8 cellular contexts compared by ENCODE assay signal in genomic region chr10:24952701-24953349, GRCh38. TPM values are rescaled to one million over a fixed set of nuclear protein-coding genes. Genes with fewer than 3 reads are reported as not detected.
DNase-seq lines count a peak whose midpoint lies in the region; ATAC-seq and TF ChIP-seq lines count a peak whose summit lies in the region.

No MANE protein-coding gene starts in this region.

- H3K36me3 Mint-ChIP-seq in activated naive CD8-positive, alpha-beta T cell treated with anti-CD3 and anti-CD28 coated beads, Interleukin-2, amount 10 ng/mL, durations not matched to agents 7 days and 5 days: peaks cover 4% of the 10 kb centered on the region

- H2BK5ac ChIP-seq in trophoblast cell (ENCODE audit: low read depth, low read length, poor library complexity): no peak overlapping the region

- H3K27ac ChIP-seq in ACC112 (ENCODE audit: low read depth, low read length) (peak overlapping the region; percentile 67), RWPE1 (peak overlapping the region; percentile 72), trophoblast cell (ENCODE audit: low read depth, low read length) (no peak overlapping the region), Karpas-422 (ENCODE audit: low read length) (no peak overlapping the region)

- CTCF ChIA-PET in RWPE1 (lab: Yijun Ruan, JAX): interaction anchor here (0.6 kb wide), 1 partner anchor 559 kb away, joined by 3 read pairs; no protein-coding TSS in a partner anchor

- H3K36me3 ChIP-seq in ACC112 (ENCODE audit: insufficient read depth, low read length) (no peaks in the 10 kb centered on the region), trophoblast cell (ENCODE audit: control insufficient read depth in 1 of 2, insufficient read depth in 2 of 2, low read length in 2 of 2) (no peaks in the 10 kb centered on the region), Karpas-422 (ENCODE audit: insufficient read depth, low read length) (no peaks in the 10 kb centered on the region)

- intact Hi-C loops in Right ventricle myocardium superior (cut with DNase I): loop anchor here (10.0 kb wide), 1 partner anchor 228 kb away; the partner anchor contains the start of gene ARHGAP21

- peak overlapping the region; percentile 83 for H4K8ac ChIP-seq in trophoblast cell (ENCODE audit: low read depth, low read length)

- H2AFZ ChIP-seq in ACC112 (ENCODE audit: low read length, unreplicated experiment) (peak overlapping the region; percentile 8), trophoblast cell (ENCODE audit: insufficient read depth, low read length, poor library complexity) (peak overlapping the region; percentile 87), Karpas-422 (ENCODE audit: low read length) (no peak overlapping the region)

- DNase-seq in RWPE1 (ENCODE audit: low spot score): peak; percentile 24
- DNase-seq in activated naive CD8-positive, alpha-beta T cell treated with anti-CD3 and anti-CD28 coated beads, Interleukin-2, amount 10 ng/mL, durations not matched to agents 7 days and 5 days: peak; percentile 76
- peak; percentile 63 for DNase-seq in Right ventricle myocardium superior
- peak in 1 of 2 donors; percentile 43 for DNase-seq in trophoblast cell
- no peak for DNase-seq in Karpas-422

- ATAC-seq in GM18502 (IDR thresholded peaks at IDR 0.05; ENCODE audit: poor library complexity, unreplicated experiment): peak; percentile 70
- peak; percentile 55 for ATAC-seq in HG03064 (IDR thresholded peaks at IDR 0.05; ENCODE audit: low read depth, unreplicated experiment)
- ATAC-seq in activated naive CD8-positive, alpha-beta T cell treated with anti-CD3 and anti-CD28 coated beads, Interleukin-2, amount 10 ng/mL, durations not matched to agents 7 days and 5 days (ENCODE audit: low read depth): peak; percentile 69
- peak; percentile 78 for ATAC-seq in Right ventricle myocardium superior (ENCODE audit: poor library complexity)

- H3K27me3 ChIP-seq in ACC112 (ENCODE audit: insufficient read depth, low read length) (no peaks in the 10 kb centered on the region), trophoblast cell (ENCODE audit: insufficient read depth, low read length) (no peaks in the 10 kb centered on the region), Karpas-422 (ENCODE audit: low read length) (no peaks in the 10 kb centered on the region)

- peak overlapping the region; percentile 14 for H3K4ac ChIP-seq in trophoblast cell (ENCODE audit: low read depth, low read length)

- H3K79me2 ChIP-seq in ACC112 (ENCODE audit: control insufficient read depth, insufficient read depth, low read length, unreplicated experiment) (peaks cover 25% of the 10 kb centered on the region), trophoblast cell (ENCODE audit: control insufficient read depth, insufficient read depth, low read length, poor library complexity) (peaks cover 5% of the 10 kb centered on the region), Karpas-422 (ENCODE audit: low read length) (no peaks in the 10 kb centered on the region)

- peaks cover 9% of the 10 kb centered on the region for H3K79me1 ChIP-seq in trophoblast cell (ENCODE audit: low read length)

- H3K4me1 Mint-ChIP-seq in activated naive CD8-positive, alpha-beta T cell treated with anti-CD3 and anti-CD28 coated beads, Interleukin-2, amount 10 ng/mL, durations not matched to agents 7 days and 5 days: peaks cover 18% of the 10 kb centered on the region

- H3K9me3 Mint-ChIP-seq in activated naive CD8-positive, alpha-beta T cell treated with anti-CD3 and anti-CD28 coated beads, Interleukin-2, amount 10 ng/mL, durations not matched to agents 7 days and 5 days: no peaks in the 10 kb centered on the region

- peak overlapping the region; percentile 80 for H4K91ac ChIP-seq in trophoblast cell (ENCODE audit: low read depth, low read length)

- no peak overlapping the region for H3K9ac ChIP-seq in trophoblast cell (ENCODE audit: low read length)
- H3K9ac ChIP-seq in Karpas-422 (ENCODE audit: low read length): no peak overlapping the region

- H3K4me1 ChIP-seq in ACC112 (ENCODE audit: control insufficient read depth, insufficient read depth, low read length, unreplicated experiment): peaks cover 34% of the 10 kb centered on the region
- peaks cover 4 to 9% of the 10 kb centered on the region in 2 experiments for H3K4me1 ChIP-seq in trophoblast cell (ENCODE audit: control insufficient read depth in 1 of 2, insufficient read depth in 2 of 2, low read length in 2 of 2)
- no peaks in the 10 kb centered on the region for H3K4me1 ChIP-seq in Karpas-422 (ENCODE audit: low read length)

- peak overlapping the region; percentile 78 for H3K14ac ChIP-seq in trophoblast cell (ENCODE audit: low read length)

- H2AK5ac ChIP-seq in trophoblast cell (ENCODE audit: low read length): no peak overlapping the region

- peak overlapping the region; percentile 52 for H3K18ac ChIP-seq in trophoblast cell (ENCODE audit: low read length)

- H3K23ac ChIP-seq in trophoblast cell (ENCODE audit: low read length): no peak overlapping the region

- peak overlapping the region; percentile 78 for H3K4me3 ChIP-seq in ACC112 (ENCODE audit: low read depth, low read length)
- peak overlapping the region; percentile 80 for H3K4me3 ChIP-seq in trophoblast cell (ENCODE audit: low read depth, low read length)
- H3K4me3 ChIP-seq in Karpas-422 (ENCODE audit: low read length): no peak overlapping the region

- no CpG with 5 or more reads among the region's 50 CpGs for WGBS in trophoblast cell (ENCODE audit: extremely low coverage, insufficient coverage, insufficient read length)

- H3K27me3 Mint-ChIP-seq in activated naive CD8-positive, alpha-beta T cell treated with anti-CD3 and anti-CD28 coated beads, Interleukin-2, amount 10 ng/mL, durations not matched to agents 7 days and 5 days: no peaks in the 10 kb centered on the region

- no peak overlapping the region for H2BK12ac ChIP-seq in trophoblast cell (ENCODE audit: low read length)

- peak overlapping the region; percentile 88 for H3K27ac Mint-ChIP-seq in activated naive CD8-positive, alpha-beta T cell treated with anti-CD3 and anti-CD28 coated beads, Interleukin-2, amount 10 ng/mL, durations not matched to agents 7 days and 5 days

- peak overlapping the region; percentile 68 for H4K12ac ChIP-seq in trophoblast cell (ENCODE audit: low read depth, low read length)

- peak overlapping the region; percentile 91 for H3K4me2 ChIP-seq in trophoblast cell (ENCODE audit: low read length)
- H3K4me2 ChIP-seq in Karpas-422 (ENCODE audit: low read depth, low read length, poor library complexity, severe bottlenecking): no peak overlapping the region

- H4K20me1 ChIP-seq in Karpas-422 (ENCODE audit: insufficient read depth, low read depth, low read length): no peaks in the 10 kb centered on the region

- H3K9me2 ChIP-seq in Karpas-422 (replicated peaks; ENCODE audit: insufficient read depth, low read length): no peaks in the 10 kb centered on the region

- peak overlapping the region; percentile 87 for H3K4me3 Mint-ChIP-seq in activated naive CD8-positive, alpha-beta T cell treated with anti-CD3 and anti-CD28 coated beads, Interleukin-2, amount 10 ng/mL, durations not matched to agents 7 days and 5 days

- POLR2A ChIA-PET in RWPE1 (lab: Yijun Ruan, JAX; ENCODE audit: low non-redundant PET): no interaction called here
- POLR2A ChIA-PET in activated naive CD8-positive, alpha-beta T cell treated with anti-CD3 and anti-CD28 coated beads, Interleukin-2, amount 10 ng/mL, durations not matched to agents 7 days and 5 days (lab: Charles Lee): interaction anchor here (0.7 to 2.4 kb wide), 6 partner anchors 59 to 350 kb away, joined by 3 to 9 read pairs (median 6); no protein-coding TSS in a partner anchor

- TF ChIP-seq CTCF in RWPE1 (conservative IDR thresholded peaks at IDR 0.05; ENCODE audit: low read depth): peak; percentile 30

- H3K9me3 ChIP-seq in trophoblast cell (ENCODE audit: insufficient read depth, low read depth, low read length): no peaks in the 10 kb centered on the region
- peaks cover 10% of the 10 kb centered on the region for H3K9me3 ChIP-seq in Karpas-422 (ENCODE audit: low read length)

- peak overlapping the region; percentile 78 for H2BK120ac ChIP-seq in trophoblast cell (ENCODE audit: insufficient read depth, low read length, poor library complexity)

RNA-seq across cellular contexts. Expression of gene PRTFDC1, which starts 0.4 kb away (rescaled TPM):
- 1 to 10 TPM; 1.5 to 2.0 TPM for total RNA-seq in activated naive CD8-positive, alpha-beta T cell treated with anti-CD3 and anti-CD28 coated beads, Interleukin-2, amount 10 ng/mL, durations not matched to agents 7 days and 5 days
- 6.5 TPM for total RNA-seq in Right ventricle myocardium superior
- polyA plus RNA-seq in trophoblast cell (2013): 3.8 and 3.9 TPM in 2 replicates
- total RNA-seq in Karpas-422 (2014; rRNA removed; shearing (Covaris generic); ENCODE audit: low replicate concordance): not detected in 2 replicates

Comparison
In these comparisons a context has a peak if more than half of its experiments do, and no peak if none do; other contexts are left out.
1. H3K27ac ChIP-seq: peak in ACC112 (single experiment) and RWPE1 (single experiment); none in trophoblast cell (single experiment) and Karpas-422 (single experiment).
2. Peak in every context shown above with its lines, with median percentiles within 50 percentile points of each other: ATAC-seq.